Comparison of ENCODE assay signal across 8 cellular contexts in the genomic region with DNA sequence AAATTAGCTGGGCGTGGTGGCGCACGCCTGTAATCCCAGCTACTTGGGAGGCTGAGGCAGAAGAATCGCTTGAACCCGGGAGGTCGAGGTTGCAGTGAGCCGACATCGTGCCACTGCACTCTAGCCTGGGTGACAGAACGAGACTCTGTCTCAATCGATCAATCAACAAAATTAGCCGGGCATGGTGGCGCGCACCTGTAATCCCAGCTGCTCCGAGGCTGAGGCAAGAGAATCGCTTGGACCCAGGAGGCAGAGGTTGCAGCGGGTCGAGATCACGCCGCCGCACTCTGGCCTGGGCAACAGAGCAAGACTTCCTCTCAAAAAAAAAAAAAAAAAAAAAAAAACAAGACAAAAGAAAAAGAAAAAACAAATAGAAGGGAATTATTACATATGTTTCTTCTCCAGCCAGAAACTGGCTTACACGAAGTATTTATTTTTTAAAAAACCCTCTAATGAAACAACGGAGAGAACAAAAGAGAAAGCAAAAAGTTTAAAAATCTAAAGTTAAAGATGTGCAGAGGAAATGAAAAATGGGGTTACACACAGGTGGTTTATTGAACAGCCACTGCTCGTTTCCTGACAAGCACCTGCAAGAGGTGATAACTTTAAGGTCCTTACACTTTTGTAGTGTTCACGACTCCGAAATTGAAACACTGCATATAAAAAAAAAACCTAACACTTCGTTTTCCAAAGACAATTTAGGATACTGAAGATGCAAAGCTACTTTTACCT. TPM values are rescaled to one million over a fixed set of nuclear protein-coding genes. Genes with fewer than 3 reads are reported as not detected.
DNase-seq lines count a peak whose midpoint lies in the region; ATAC-seq and TF ChIP-seq lines count a peak whose summit lies in the region.

No MANE protein-coding gene starts in this region.

- H3K9me3 ChIP-seq in heart left ventricle: no peaks in the 10 kb centered on the region
- H3K9me3 ChIP-seq in subcutaneous abdominal adipose tissue (ENCODE audit: control insufficient read depth in 5 of 5, low read length in 5 of 5): no peaks in the 10 kb centered on the region

- 73 to 76% (median 76%) methylated on average over 26 of the region's 26 CpGs for WGBS in heart left ventricle, 4 donors

- DNase-seq in heart left ventricle (no peak), left cardiac atrium (no peak), immature natural killer cell (peak; percentile 53 to 66 (median 60)), epidermal melanocyte (ENCODE audit: insufficient read length, low spot score) (no peak)
- peak; percentile 8 for DNase-seq in activated effector memory CD4-positive, alpha-beta T cell treated with Interleukin-2 at 50 U/mL for 16 hours

- H3K27ac Mint-ChIP-seq in immature natural killer cell: peak overlapping the region; percentile 88 to 99 (median 93)

- H3K36me3 Mint-ChIP-seq in immature natural killer cell: peaks cover 0 to 5% (median 0%) of the 10 kb centered on the region in 3 donors

- peaks cover 0 to 5% (median 0%) of the 10 kb centered on the region in 3 donors for H3K27me3 Mint-ChIP-seq in immature natural killer cell (ENCODE audit: low read depth in 3 of 3)

- H3K4me1 ChIP-seq in heart left ventricle (peaks cover 0 to 52% (median 28%) of the 10 kb centered on the region in 12 donors), subcutaneous abdominal adipose tissue (ENCODE audit: control insufficient read depth in 5 of 5, insufficient read depth in 5 of 5, low read length in 5 of 5) (peaks cover 0 to 30% (median 26%) of the 10 kb centered on the region in 5 donors)

- TF ChIP-seq CTCF in heart left ventricle (IDR thresholded peaks at IDR 0.05): no peak

- H3K36me3 ChIP-seq in heart left ventricle (peaks cover 0 to 22% (median 10%) of the 10 kb centered on the region in 9 donors), subcutaneous abdominal adipose tissue (ENCODE audit: control insufficient read depth in 5 of 5, insufficient read depth in 5 of 5, low read length in 5 of 5) (peaks cover 0 to 6% (median 5%) of the 10 kb centered on the region in 5 donors)

- H3K27ac ChIP-seq in heart left ventricle (peak overlapping the region in 8 of 12 donors; percentile 90 to 96 (median 94)), subcutaneous abdominal adipose tissue (ENCODE audit: low read depth, low read length) (peak overlapping the region; percentile 84)

- H3K9me3 Mint-ChIP-seq in immature natural killer cell: no peaks in the 10 kb centered on the region

- ATAC-seq in heart left ventricle (no peak), left cardiac atrium (no peak), GM19351 (IDR thresholded peaks at IDR 0.05; ENCODE audit: unreplicated experiment) (no peak), GM18873 (IDR thresholded peaks at IDR 0.05; ENCODE audit: low FRiP score, unreplicated experiment) (no peak)

- H3K4me3 ChIP-seq in heart left ventricle (peak overlapping the region in 11 of 12 donors; percentile 72 to 99 (median 92)), subcutaneous abdominal adipose tissue (ENCODE audit: low read depth in 1 of 5, low read length in 5 of 5) (peak overlapping the region; percentile 85 to 94 (median 90))

- no peak for TF ChIP-seq POLR2A in heart left ventricle (IDR thresholded peaks at IDR 0.05)

- H3K27me3 ChIP-seq in heart left ventricle (no peaks in the 10 kb centered on the region), subcutaneous abdominal adipose tissue (ENCODE audit: control insufficient read depth in 5 of 5, insufficient read depth in 4 of 5, low read length in 5 of 5) (no peaks in the 10 kb centered on the region)

- peak overlapping the region; percentile 83 to 93 (median 92) for H3K4me3 Mint-ChIP-seq in immature natural killer cell

- H3K4me1 Mint-ChIP-seq in immature natural killer cell: peaks cover 64% of the 10 kb centered on the region in 2 donors

- H3K9ac ChIP-seq in subcutaneous abdominal adipose tissue (ENCODE audit: low read length in 5 of 5): peak overlapping the region; percentile 30 to 91 (median 80)

- intact Hi-C loops in heart left ventricle (cut with DNase I) (loop anchor here in 1 of 10 donors (10.0 kb wide), 1 partner anchor 53 kb away; no protein-coding TSS in a partner anchor), left cardiac atrium (cut with DNase I) (loop anchor here in 1 of 2 donors (10.0 kb wide), 1 partner anchor 73 kb away; no protein-coding TSS in a partner anchor)

RNA-seq across cellular contexts. Expression of gene SYNRG, which starts 1.4 kb away (rescaled TPM):
- total RNA-seq in heart left ventricle (10 to 100 TPM; 20.0 to 52.4 (median 34.8) TPM), left cardiac atrium (10 to 100 TPM; 25.2 to 32.0 TPM)
- polyA plus RNA-seq in heart left ventricle (10 to 100 TPM in 1 of 2 donors, 1 to 10 TPM in 1; 5.7 to 11.7 TPM), immature natural killer cell (100 to 1,000 TPM in 1 of 3 donors, 10 to 100 TPM in 2; 32.8 to 118 (median 58.7) TPM)

RNA-seq across cellular contexts. Expression of gene DDX52, which starts 35.4 kb away (rescaled TPM):
- 10 to 100 TPM in 7 of 9 donors, 1 to 10 TPM in 2; 8.9 to 20.9 (median 14.3) TPM for total RNA-seq in heart left ventricle
- polyA plus RNA-seq in heart left ventricle: 10 to 100 TPM in 1 of 2 donors, 1 to 10 TPM in 1; 6.7 to 13.9 TPM
- 10 to 100 TPM; 13.5 to 16.3 TPM for total RNA-seq in left cardiac atrium
- 10 to 100 TPM in 1 of 3 donors, 1 to 10 TPM in 2; 7.9 to 19.3 (median 9.3) TPM for polyA plus RNA-seq in immature natural killer cell

Comparison
In these comparisons a context has a peak if more than half of its experiments do, and no peak if none do; other contexts are left out.
1. DNase-seq: peak in activated effector memory CD4-positive, alpha-beta T cell treated with Interleukin-2 at 50 U/mL for 16 hours (single experiment) and immature natural killer cell (3 of 3); none in heart left ventricle (0 of 5), left cardiac atrium (single experiment) and epidermal melanocyte (single experiment).